ENCODE assay signal across 20 cellular contexts in the genomic region with DNA sequence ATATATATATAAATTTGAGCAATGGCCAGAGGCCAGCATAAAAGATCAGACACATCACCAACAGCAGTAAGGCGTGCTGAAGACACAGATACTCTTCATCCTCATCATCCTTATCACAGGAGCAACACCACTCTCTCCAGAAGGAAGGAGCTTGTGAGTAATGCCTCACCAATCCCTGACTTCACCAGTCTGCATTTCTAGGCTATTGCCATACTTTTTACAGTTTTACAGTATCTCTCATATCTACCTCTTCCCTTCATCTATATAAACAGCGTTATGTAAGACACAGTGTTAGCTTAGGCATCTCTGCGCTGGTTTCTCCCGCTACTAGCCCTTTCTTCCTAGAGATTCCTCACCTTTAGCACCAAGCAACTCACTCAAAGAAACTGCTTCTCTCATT. TPM values are rescaled to one million over a fixed set of nuclear protein-coding genes. Genes with fewer than 3 reads are reported as not detected.
DNase-seq lines count a peak whose midpoint lies in the region; ATAC-seq and TF ChIP-seq lines count a peak whose summit lies in the region.
"Had no signal": no experiment of that assay in that cellular context is flagged by ENCODE, and none has a peak within 500 bp of the region (broad histone marks: within the 10 kb centered on the region; RNA-seq: fewer than 3 reads in every experiment).

No MANE protein-coding gene starts in this region.

- H3K4me3 Mint-ChIP-seq in activated naive CD8-positive, alpha-beta T cell: no peak overlapping the region
- H3K4me3 Mint-ChIP-seq in activated naive CD8-positive, alpha-beta T cell treated with anti-CD3 and anti-CD28 coated beads for 36 hours: no peak overlapping the region
- H3K4me3 Mint-ChIP-seq: effector memory CD8-positive, alpha-beta T cell had no signal

- no peaks in the 10 kb centered on the region for H3K9me3 Mint-ChIP-seq in activated naive CD8-positive, alpha-beta T cell (ENCODE audit: low read depth)
- no peaks in the 10 kb centered on the region for H3K9me3 Mint-ChIP-seq in activated naive CD8-positive, alpha-beta T cell treated with anti-CD3 and anti-CD28 coated beads for 36 hours
- H3K9me3 Mint-ChIP-seq: activated B cell treated with CpG ODN at 0.5 μM for 24 hours; CD4-positive, alpha-beta memory T cell; effector memory CD8-positive, alpha-beta T cell had no signal

- H3K36me3 Mint-ChIP-seq in activated naive CD8-positive, alpha-beta T cell: peaks cover 5% of the 10 kb centered on the region
- H3K36me3 Mint-ChIP-seq in activated naive CD8-positive, alpha-beta T cell treated with anti-CD3 and anti-CD28 coated beads for 36 hours: peaks cover 6% of the 10 kb centered on the region

- peaks cover 6% of the 10 kb centered on the region for H3K9me3 ChIP-seq in RWPE2 (ENCODE audit: severe bottlenecking)
- H3K9me3 ChIP-seq: pancreas had no signal

- H3K27ac Mint-ChIP-seq in activated naive CD8-positive, alpha-beta T cell: peak overlapping the region; percentile 55
- H3K27ac Mint-ChIP-seq in activated naive CD8-positive, alpha-beta T cell treated with anti-CD3 and anti-CD28 coated beads for 36 hours: no peak overlapping the region
- H3K27ac Mint-ChIP-seq: activated B cell treated with CpG ODN at 0.5 μM for 24 hours; effector memory CD8-positive, alpha-beta T cell had no signal

- H3K27ac ChIP-seq in RWPE2 (ENCODE audit: poor library complexity, severe bottlenecking): peak overlapping the region; percentile 85
- H3K27ac ChIP-seq: pancreas had no signal

- ATAC-seq in RWPE2 (ENCODE audit: low read depth) (peak; percentile 24; the same call in 2 of the 3 replicates), HG03095 (IDR thresholded peaks at IDR 0.05; ENCODE audit: unreplicated experiment) (no peak), GM19328 (IDR thresholded peaks at IDR 0.05; ENCODE audit: unreplicated experiment) (no peak)
- ATAC-seq: effector memory CD8-positive, alpha-beta T cell; left ventricle myocardium superior; pancreas; Right ventricle myocardium inferior had no signal

- H3K27me3 ChIP-seq in RWPE2 (ENCODE audit: insufficient read depth, poor library complexity, severe bottlenecking): no peaks in the 10 kb centered on the region
- H3K27me3 ChIP-seq: pancreas had no signal

- no peak overlapping the region for H3K4me3 ChIP-seq in RWPE2 (ENCODE audit: severe bottlenecking)
- H3K4me3 ChIP-seq: pancreas had no signal

- no peak for DNase-seq in activated naive CD8-positive, alpha-beta T cell treated with anti-CD3 and anti-CD28 coated beads for 36 hours
- DNase-seq in RWPE2 (ENCODE audit: low spot score) (no peak), glomerular visceral epithelial cell (ENCODE audit: extremely low spot score) (peak; percentile 30), HT-29 (ENCODE audit: low spot score) (no peak)
- DNase-seq in activated CD4-positive, CD25-positive, alpha-beta regulatory T cell treated with anti-CD3 and anti-CD28 coated beads, Interleukin-2, amount 50 U/mL, for 72 hours: no peak
- DNase-seq: 8988T; activated B cell treated with CpG ODN at 0.5 μM for 24 hours; caudate nucleus; CD4-positive, alpha-beta memory T cell; DMS79; effector memory CD8-positive, alpha-beta T cell; left ventricle myocardium superior; NCI-H146; NCI-H2227 treated with DMSO at 0.1 percent for 48 hours; pancreas; stimulated activated CD4-positive, alpha-beta T cell treated with anti-CD3 and anti-CD28 coated beads, Interleukin-4, amount 100 ng/mL, for 4 hours had no signal

- no peak for TF ChIP-seq CTCF in RWPE2 (IDR thresholded peaks at IDR 0.05; ENCODE audit: poor library complexity, severe bottlenecking)

- peaks cover 24% of the 10 kb centered on the region for H3K4me1 Mint-ChIP-seq in activated naive CD8-positive, alpha-beta T cell (ENCODE audit: low read depth)
- peaks cover 21% of the 10 kb centered on the region for H3K4me1 Mint-ChIP-seq in activated naive CD8-positive, alpha-beta T cell treated with anti-CD3 and anti-CD28 coated beads for 36 hours

- no peaks in the 10 kb centered on the region for H3K27me3 Mint-ChIP-seq in activated naive CD8-positive, alpha-beta T cell
- H3K27me3 Mint-ChIP-seq in activated naive CD8-positive, alpha-beta T cell treated with anti-CD3 and anti-CD28 coated beads for 36 hours: no peaks in the 10 kb centered on the region
- H3K27me3 Mint-ChIP-seq: activated B cell treated with CpG ODN at 0.5 μM for 24 hours; CD4-positive, alpha-beta memory T cell; effector memory CD8-positive, alpha-beta T cell had no signal

- peaks cover 32% of the 10 kb centered on the region for H3K4me1 ChIP-seq in RWPE2 (ENCODE audit: insufficient read depth, poor library complexity, severe bottlenecking)

- peaks cover 7% of the 10 kb centered on the region; the same call in 1 of the 2 replicates for H3K36me3 ChIP-seq in RWPE2 (ENCODE audit: low read depth)
- H3K36me3 ChIP-seq: pancreas had no signal

RNA-seq across cellular contexts. Expression of gene ABL2, which starts 2.4 kb away (rescaled TPM):
- total RNA-seq in activated naive CD8-positive, alpha-beta T cell treated with anti-CD3 and anti-CD28 coated beads for 36 hours: 1 to 10 TPM; 8.5 to 9.3 TPM
- total RNA-seq in HT-29 (2014; rRNA removed; shearing (Covaris generic)): 2.5 and 4.5 TPM in 2 replicates
